Comparison of ENCODE assay signal across 13 cellular contexts in the genomic region with DNA sequence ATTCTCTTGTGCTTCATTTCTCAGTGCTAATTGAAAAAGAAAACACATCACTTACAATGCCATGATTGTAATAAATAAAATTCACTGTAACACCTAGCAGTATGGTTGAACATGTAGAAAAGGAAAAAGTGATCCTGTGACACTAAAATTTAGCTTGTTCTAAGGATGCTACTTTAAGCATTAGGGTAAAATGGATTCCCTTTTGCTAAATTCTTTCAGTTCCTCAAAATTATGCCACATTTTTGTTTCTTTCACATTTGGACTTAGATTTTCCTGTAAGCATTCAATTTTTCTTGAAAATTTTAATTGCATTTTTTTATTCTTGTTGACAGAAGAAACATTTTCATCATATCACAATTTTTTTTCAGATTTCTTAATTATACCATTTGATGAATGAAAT. TPM values are rescaled to one million over a fixed set of nuclear protein-coding genes. Genes with fewer than 3 reads are reported as not detected.
DNase-seq lines count a peak whose midpoint lies in the region; ATAC-seq, FAIRE-seq and TF ChIP-seq lines count a peak whose summit lies in the region.
"Had no signal": no experiment of that assay in that cellular context is flagged by ENCODE, and none has a peak within 500 bp of the region (broad histone marks: within the 10 kb centered on the region; RNA-seq: fewer than 3 reads in every experiment).

No MANE protein-coding gene starts in this region.

- peaks cover 0 to 4% (median 0%) of the 10 kb centered on the region in 8 donors for H3K9me3 Mint-ChIP-seq in CD4-positive, alpha-beta memory T cell

- intact Hi-C loops in GM12878 (cut with micrococcal nuclease; ENCODE audit: unreplicated experiment) = no loop called here
- intact Hi-C loops in CD4-positive, alpha-beta memory T cell (cut with micrococcal nuclease) = no loop called here

- no TSS peak for BruUV-seq in GM12878 (replicated peaks; lab: Mats Ljungman, UMichigan)

- peaks cover 90% of the 10 kb centered on the region for H3K79me2 ChIP-seq in GM12878 (ENCODE audit: control insufficient read depth, insufficient read depth, low read length)

- peaks cover 19 to 37% (median 30%) of the 10 kb centered on the region in 4 donors for H3K4me1 Mint-ChIP-seq in CD4-positive, alpha-beta memory T cell

- no peak overlapping the region for H3K4me3 Mint-ChIP-seq in CD4-positive, alpha-beta memory T cell
- H3K4me3 Mint-ChIP-seq: CD14-positive monocyte had no signal

- CTCF ChIA-PET in GM12878 (lab: Yijun Ruan, JAX) = no interaction called here
- CTCF ChIA-PET in CD4-positive, alpha-beta memory T cell (lab: Charles Lee; ENCODE audit: partially characterized antibody) = no interaction called here

- TF ChIP-seq EP300 in GM12878 (IDR thresholded peaks at IDR 0.05; ENCODE audit: borderline replicate concordance in 1 of 2, control insufficient read depth in 1 of 2, low read depth in 2 of 2, low read length in 2 of 2) = no peak

- TF ChIP-seq RAD21 in GM12878 (IDR thresholded peaks at IDR 0.05; ENCODE audit: insufficient read depth, low read depth, low read length) = no peak

- ATAC-seq in GM12878 = peak; percentile 32; the same call in 1 of the 3 replicates
- ATAC-seq in HG03097 (IDR thresholded peaks at IDR 0.05; ENCODE audit: low FRiP score, unreplicated experiment) = no peak
- ATAC-seq: A549, K562 had no signal

- FAIRE-seq in GM12891 (lab: Jason Lieb, UNC) = peak; percentile 20
- FAIRE-seq in GM12878 (lab: Jason Lieb, UNC) = no peak
- FAIRE-seq: A549, K562 had no signal

- peaks cover 27% of the 10 kb centered on the region for H3K9me3 ChIP-seq in GM12878 (replicated peaks; ENCODE audit: control insufficient read depth, insufficient read depth, low read length)
- no peaks in the 10 kb centered on the region for H3K9me3 ChIP-seq in neutrophil
- no peaks in the 10 kb centered on the region for H3K9me3 ChIP-seq in CD4-positive, alpha-beta memory T cell (ENCODE audit: control insufficient read depth in 1 of 2, low read length in 2 of 2)
- H3K9me3 ChIP-seq: A549 had no signal

- peaks cover 15 to 25% of the 10 kb centered on the region in 2 donors for H3K36me3 Mint-ChIP-seq in CD4-positive, alpha-beta memory T cell

- H3K27ac ChIP-seq in GM12878 (ENCODE audit: control insufficient read depth, insufficient read depth) (no peak overlapping the region), neutrophil (peak overlapping the region; percentile 40)
- H3K27ac ChIP-seq in CD4-positive, alpha-beta memory T cell (ENCODE audit: low read depth, low read length) = no peak overlapping the region
- H3K27ac ChIP-seq: A549, GM23248 had no signal

- no peaks in the 10 kb centered on the region for H3K27me3 Mint-ChIP-seq in CD4-positive, alpha-beta memory T cell

- RAD21 ChIA-PET in GM12878 (lab: Charles Lee; ENCODE audit: unreplicated experiment) = no interaction called here

- H3K36me3 ChIP-seq in GM12878 (ENCODE audit: control insufficient read depth in 2 of 2, insufficient read depth in 2 of 2, low read length in 1 of 2) = peaks cover 0 to 9% of the 10 kb centered on the region in 2 experiments; a peak in 2 of 4 replicates
- H3K36me3 ChIP-seq in neutrophil = no peaks in the 10 kb centered on the region
- no peaks in the 10 kb centered on the region for H3K36me3 ChIP-seq in CD4-positive, alpha-beta memory T cell (ENCODE audit: insufficient read depth, low read length)

- H3K4me1 ChIP-seq in GM12878 (ENCODE audit: control insufficient read depth, insufficient read depth, low read length) = peaks cover 5% of the 10 kb centered on the region; the same call in 1 of the 2 replicates
- H3K4me1 ChIP-seq in neutrophil (ENCODE audit: control insufficient read depth in 1 of 2, insufficient read depth in 1 of 2, low read depth in 1 of 2, low read length in 1 of 2) = peaks cover 29 to 49% of the 10 kb centered on the region in 2 experiments
- H3K4me1 ChIP-seq in CD4-positive, alpha-beta memory T cell (ENCODE audit: insufficient read depth, low read length) = peaks cover 7% of the 10 kb centered on the region
- H3K4me1 ChIP-seq: A549 had no signal

- DNase-seq in GM12891 (ENCODE audit: insufficient read length, low spot score) = no peak
- DNase-seq in MV-4-11 (lab: John Stamatoyannopoulos, UW) = peak; percentile 40
- no peak for DNase-seq in GM12878 (ENCODE audit: low read depth, low spot score)
- DNase-seq in GDM1 (lab: John Stamatoyannopoulos, UW) = no peak
- no peak for DNase-seq in CD4-positive, alpha-beta memory T cell
- DNase-seq: DMS 273 treated with DMSO at 0.1 percent for 48 hours, GM23248, H7 had no signal

- in situ Hi-C loops in GM12878 (cut with MboI) = no loop called here

- TF ChIP-seq POLR2A in GM12891 (IDR thresholded peaks at IDR 0.05; ENCODE audit: low read depth, low read length) (no peak), GM12878 (IDR thresholded peaks at IDR 0.05; ENCODE audit: low read depth, low read length) (no peak)

- H3K4me3 ChIP-seq in GM12878 (no peak overlapping the region), neutrophil (ENCODE audit: low read depth in 1 of 2, low read length in 1 of 2) (no peak overlapping the region)
- H3K4me3 ChIP-seq in CD4-positive, alpha-beta memory T cell (ENCODE audit: low read length in 2 of 2) = no peak overlapping the region
- H3K4me3 ChIP-seq: A549, GM23248, K562 had no signal

- H3K27ac Mint-ChIP-seq in CD4-positive, alpha-beta memory T cell = no peak overlapping the region

- SMC1A ChIA-PET in GM12878 (lab: Charles Lee; ENCODE audit: uncharacterized antibody, unreplicated experiment) = interaction anchor here (1.9 kb wide), 1 partner anchor 10 kb away, joined by 8 read pairs; no protein-coding TSS in a partner anchor

- H4K20me1 ChIP-seq in GM12878 (ENCODE audit: control insufficient read depth, insufficient read depth) = peaks cover 3% of the 10 kb centered on the region; the same call in 1 of the 2 replicates

- H3K9ac ChIP-seq in GM12878 (ENCODE audit: control insufficient read depth, insufficient read depth, low read length) = no peak overlapping the region
- H3K9ac ChIP-seq: GM23248 had no signal

- POLR2A ChIA-PET in GM12878 (lab: Charles Lee) = no interaction called here
- POLR2A ChIA-PET in CD4-positive, alpha-beta memory T cell (lab: Charles Lee; ENCODE audit: partially characterized antibody) = no interaction called here

- no peak overlapping the region for H3K4me2 ChIP-seq in GM12878 (ENCODE audit: control insufficient read depth, insufficient read depth)
- H3K4me2 ChIP-seq: A549 had no signal

- H2AFZ ChIP-seq in GM12878 (ENCODE audit: control insufficient read depth, low read depth, low read length) = no peak overlapping the region
- H2AFZ ChIP-seq: GM23248 had no signal

- H3K27me3 ChIP-seq in GM12878 (replicated peaks in 1 of 2; ENCODE audit: control insufficient read depth in 2 of 2, insufficient read depth in 2 of 2, low read length in 1 of 2) (no peaks in the 10 kb centered on the region), neutrophil (no peaks in the 10 kb centered on the region)
- no peaks in the 10 kb centered on the region for H3K27me3 ChIP-seq in CD4-positive, alpha-beta memory T cell (ENCODE audit: insufficient read depth, low read length)

- TF ChIP-seq CTCF in GM12878 (IDR thresholded peaks at IDR 0.05 in 2 of 3, conservative IDR thresholded peaks at IDR 0.05 in 1 of 3; ENCODE audit: control insufficient read depth in 2 of 3, extremely low read depth in 1 of 3, insufficient read depth in 1 of 3, low read depth in 3 of 3, low read length in 3 of 3) (no peak), neutrophil (IDR thresholded peaks at IDR 0.05) (no peak)

TF ChIP-seq in GM12891, 5 proteins besides CTCF, POLR2A, EP300 and RAD21:
- TF ChIP-seq SPI1 (IDR thresholded peaks at IDR 0.05; ENCODE audit: low read depth, low read length) = peak; percentile 81
- TF ChIP-seq TAF1 (IDR thresholded peaks at IDR 0.05; ENCODE audit: low read depth, low read length) = no peak
TF ChIP-seq in GM12891: peak in this region for 1.

TF ChIP-seq in GM12878, 131 proteins besides CTCF, POLR2A, EP300 and RAD21 (continues in another document):
- no peak for TF ChIP-seq POLR2AphosphoS5 (IDR thresholded peaks at IDR 0.05; ENCODE audit: low read length)
- no peak for TF ChIP-seq RUNX3 (IDR thresholded peaks at IDR 0.05; ENCODE audit: low read length)
- no peak for TF ChIP-seq SREBF1 (IDR thresholded peaks at IDR 0.05; ENCODE audit: low read length)
- TF ChIP-seq, protein P1, sequence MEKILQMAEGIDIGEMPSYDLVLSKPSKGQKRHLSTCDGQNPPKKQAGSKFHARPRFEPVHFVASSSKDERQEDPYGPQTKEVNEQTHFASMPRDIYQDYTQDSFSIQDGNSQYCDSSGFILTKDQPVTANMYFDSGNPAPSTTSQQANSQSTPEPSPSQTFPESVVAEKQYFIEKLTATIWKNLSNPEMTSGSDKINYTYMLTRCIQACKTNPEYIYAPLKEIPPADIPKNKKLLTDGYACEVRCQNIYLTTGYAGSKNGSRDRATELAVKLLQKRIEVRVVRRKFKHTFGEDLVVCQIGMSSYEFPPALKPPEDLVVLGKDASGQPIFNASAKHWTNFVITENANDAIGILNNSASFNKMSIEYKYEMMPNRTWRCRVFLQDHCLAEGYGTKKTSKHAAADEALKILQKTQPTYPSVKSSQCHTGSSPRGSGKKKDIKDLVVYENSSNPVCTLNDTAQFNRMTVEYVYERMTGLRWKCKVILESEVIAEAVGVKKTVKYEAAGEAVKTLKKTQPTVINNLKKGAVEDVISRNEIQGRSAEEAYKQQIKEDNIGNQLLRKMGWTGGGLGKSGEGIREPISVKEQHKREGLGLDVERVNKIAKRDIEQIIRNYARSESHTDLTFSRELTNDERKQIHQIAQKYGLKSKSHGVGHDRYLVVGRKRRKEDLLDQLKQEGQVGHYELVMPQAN (conservative IDR thresholded peaks at IDR 0.05) = no peak

RNA-seq across cellular contexts. Expression of gene TET2, which starts 19.4 kb away (rescaled TPM):
- 7.3 TPM for polyA plus RNA-seq in GM12891 (2012; ENCODE audit: low read depth, missing spikeins)
- total RNA-seq in GM12878 (2013; cell fraction: nucleolus; rRNA removed) = 303 and 314 TPM in 2 replicates
- total RNA-seq in GM12878 (2014; rRNA removed) (39.5 and 50.8 TPM in 2 replicates), GM12878 (2014; rRNA removed; fragmentation: Illumina TruSeq; extraction: Trizol) (49.0 TPM in 2 replicates), GM12878 (2021) (42.9 and 44.4 TPM in 2 replicates)
- polyA plus RNA-seq in GM12878 (2011; ENCODE audit: low read depth) = 6.6 TPM
- polyA plus RNA-seq in GM12878 (2011; rRNA removed) (21.1 and 23.4 TPM in 2 replicates), GM12878 (2014; fragmentation: Illumina TruSeq; extraction: Trizol) (25.7 and 29.4 TPM in 2 replicates), GM12878 (2014; fragmentation: Nextera tagmentation; extraction: Ambion mirVana) (1 to 10 TPM; 3.7 to 6.6 TPM), GM12878 (2014; rRNA removed) (16.0 and 18.5 TPM in 2 replicates), GM12878 (2016; fragmentation: Nextera tagmentation; extraction: Ambion mirVana) (10 to 100 TPM; 29.3 to 29.7 TPM)
- polyA plus RNA-seq in GM12878 (2011; cell fraction: cytosol; rRNA removed) = 9.7 and 10.7 TPM in 2 replicates
- polyA plus RNA-seq in GM12878 (2011; cell fraction: nucleus; rRNA removed) = 27.5 and 39.0 TPM in 2 replicates
- 10.1 and 13.3 TPM in 2 replicates for polyA plus RNA-seq in GM12878 (2012)
- polyA minus RNA-seq in GM12878 (2011; rRNA and poly(A)+ RNA removed) = 108 and 145 TPM in 2 replicates
- polyA minus RNA-seq in GM12878 (2011; cell fraction: cytosol; rRNA and poly(A)+ RNA removed) = 17.4 and 17.9 TPM in 2 replicates
- polyA minus RNA-seq in GM12878 (2011; cell fraction: nucleus; rRNA and poly(A)+ RNA removed) = 140 and 183 TPM in 2 replicates
- 10 to 100 TPM; 20.2 to 20.7 TPM for total RNA-seq in CD4-positive, alpha-beta memory T cell
- polyA plus RNA-seq in CD4-positive, alpha-beta memory T cell = 10 to 100 TPM in 1 of 2 donors, 1 to 10 TPM in 1; 9.7 to 13.6 TPM
